ENCODE assay signal across 8 cellular contexts in genomic region chr22:36277482-36278291, GRCh38. TPM values are rescaled to one million over a fixed set of nuclear protein-coding genes. Genes with fewer than 3 reads are reported as not detected.
DNase-seq lines count a peak whose midpoint lies in the region; ATAC-seq and TF ChIP-seq lines count a peak whose summit lies in the region.

No MANE protein-coding gene starts in this region.

- no peak overlapping the region for H3K4me3 Mint-ChIP-seq in activated B cell treated with CpG ODN at 0.5 μM for 24 hours

- H3K27ac Mint-ChIP-seq in activated B cell treated with CpG ODN at 0.5 μM for 24 hours: peak overlapping the region; percentile 46

- no peaks in the 10 kb centered on the region for H3K27me3 Mint-ChIP-seq in activated B cell treated with CpG ODN at 0.5 μM for 24 hours

- peaks cover 31% of the 10 kb centered on the region for H3K36me3 Mint-ChIP-seq in activated B cell treated with CpG ODN at 0.5 μM for 24 hours (ENCODE audit: low read depth)

- CTCF ChIA-PET in activated B cell treated with CpG ODN at 0.5 μM for 24 hours (lab: Charles Lee): interaction anchor here (0.9 to 2.1 kb wide), 15 partner anchors 8 to 209 kb away, joined by 3 to 10 read pairs (median 4); partner anchors contain the start of genes APOL1 and APOL2

- ATAC-seq in activated B cell treated with CpG ODN at 0.5 μM for 24 hours (ENCODE audit: low read depth) (peak; percentile 86), left colon (peak; percentile 80), HG03135 (IDR thresholded peaks at IDR 0.05; ENCODE audit: unreplicated experiment) (no peak)

- H3K4me1 Mint-ChIP-seq in activated B cell treated with CpG ODN at 0.5 μM for 24 hours: peaks cover 17% of the 10 kb centered on the region

- DNase-seq in GM06990 (ENCODE audit: extremely low read depth, insufficient read length) (peak; percentile 73), activated B cell treated with CpG ODN at 0.5 μM for 24 hours (peak; percentile 43), cardiac fibroblast (ENCODE audit: low read depth in 2 of 2) (peak; percentile 69 to 70), left colon (peak in 1 of 2 donors; percentile 74), 8988T (no peak)
- DNase-seq in stimulated activated CD4-positive, alpha-beta T cell treated with anti-CD3 and anti-CD28 coated beads, TNF-alpha, amount 100 ng/mL, for 24 hours (ENCODE audit: low read depth in 3 of 3): peak; percentile 48 to 67 (median 57)

- peaks cover 13% of the 10 kb centered on the region for H3K36me3 ChIP-seq in GM06990 (ENCODE audit: control insufficient read depth, insufficient read depth, low read length)

- no peaks in the 10 kb centered on the region for H3K27me3 ChIP-seq in GM06990 (replicated peaks; ENCODE audit: control insufficient read depth, insufficient read depth, low read length)

- intact Hi-C loops in activated B cell treated with CpG ODN at 0.5 μM for 24 hours (cut with micrococcal nuclease): loop anchor here (1.0 kb wide), 3 partner anchors 38 to 132 kb away; partner anchors contain the start of gene APOL2
- intact Hi-C loops in left colon (cut with DNase I, micrococcal nuclease): no loop called here

- TF ChIP-seq CTCF in GM06990 (IDR thresholded peaks at IDR 0.05; ENCODE audit: insufficient read depth, low read length, poor library complexity, severe bottlenecking) (peak; percentile 87), LNCAP (IDR thresholded peaks at IDR 0.05) (peak; percentile 75), activated B cell treated with CpG ODN at 0.5 μM for 24 hours (IDR thresholded peaks at IDR 0.05) (no peak), cardiac fibroblast (IDR thresholded peaks at IDR 0.05; ENCODE audit: low read depth, low read length) (peak; percentile 78)

- no peaks in the 10 kb centered on the region for H3K9me3 Mint-ChIP-seq in activated B cell treated with CpG ODN at 0.5 μM for 24 hours

- POLR2A ChIA-PET in activated B cell treated with CpG ODN at 0.5 μM for 24 hours (lab: Charles Lee): interaction anchor here (0.6 to 1.4 kb wide), 2 partner anchors 15 to 205 kb away, joined by 3 to 4 read pairs; no protein-coding TSS in a partner anchor

- H3K4me3 ChIP-seq in GM06990 (replicated peaks; ENCODE audit: low read depth, low read length) (no peak overlapping the region), cardiac fibroblast (replicated peaks in 1 of 2; ENCODE audit: low read depth in 2 of 2, low read length in 2 of 2) (no peak overlapping the region)

RNA-seq across cellular contexts. Expression of gene APOL1, which starts 24.8 kb away (rescaled TPM):
- 10.4 and 10.7 TPM in 2 replicates for total RNA-seq in activated B cell treated with CpG ODN at 0.5 μM for 24 hours
- total RNA-seq in left colon: 10 to 100 TPM; 23.3 to 38.2 TPM

RNA-seq across cellular contexts. Expression of gene APOL2, which starts 38.4 kb away (rescaled TPM):
- total RNA-seq in activated B cell treated with CpG ODN at 0.5 μM for 24 hours (35.7 and 38.3 TPM in 2 replicates), left colon (10 to 100 TPM; 29.8 to 49.0 TPM)
